ENCODE assay signal across 32 cellular contexts in the genomic region with DNA sequence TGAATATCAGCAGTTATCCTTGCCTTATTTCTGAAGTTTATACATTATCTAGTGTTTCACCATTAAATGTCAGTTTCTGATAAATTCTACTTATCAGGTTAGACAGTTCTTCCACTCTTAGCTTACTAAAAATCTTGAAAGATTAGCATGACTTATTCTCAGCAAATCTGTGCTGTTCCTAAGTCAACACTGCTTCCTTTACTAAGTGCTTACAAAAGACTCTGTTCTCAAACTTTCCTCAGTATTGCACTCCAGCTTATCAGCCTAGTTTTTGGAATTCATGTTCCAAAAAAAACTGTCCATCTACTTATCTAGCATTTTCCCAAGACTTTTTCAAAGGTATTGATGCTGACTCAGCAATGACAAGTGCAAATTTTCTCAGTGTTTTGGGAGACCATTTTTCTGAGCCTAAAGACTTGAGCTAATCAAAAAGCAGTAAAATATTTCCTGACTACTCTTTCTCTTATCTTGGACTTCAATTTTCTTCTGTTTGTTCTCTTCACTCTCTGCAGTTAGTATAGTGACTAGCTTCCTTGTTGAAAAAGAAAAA.
"Had no signal": no experiment of that assay in that cellular context is flagged by ENCODE, and none has a peak within 500 bp of the region (broad histone marks: within the 10 kb centered on the region; RNA-seq: fewer than 3 reads in every experiment).

No MANE protein-coding gene starts in this region.

- ATAC-seq: activated CD4-positive, alpha-beta T cell treated with anti-CD3 and anti-CD28 coated beads for 36 hours; activated CD8-positive, alpha-beta memory T cell treated with anti-CD3 and anti-CD28 coated beads, Interleukin-2, amount 10 ng/mL, durations not matched to agents 7 days and 5 days; activated CD8-positive, alpha-beta T cell treated with anti-CD3 and anti-CD28 coated beads, Interleukin-2, amount 10 ng/mL, durations not matched to agents 7 days and 5 days; activated naive CD8-positive, alpha-beta T cell treated with anti-CD3 and anti-CD28 coated beads, Interleukin-2, amount 50 U/mL, for 24 hours had no signal

- H3K4me3 ChIP-seq: adrenal gland, breast epithelium, cardiac muscle cell, colonic mucosa, esophagus squamous epithelium had no signal

- H3K4me1 ChIP-seq: adrenal gland, breast epithelium, colonic mucosa had no signal

- H3K27ac ChIP-seq: adrenal gland, breast epithelium, cardiac muscle cell, colonic mucosa, epithelial cell of prostate, esophagus squamous epithelium, WERI-Rb-1 had no signal

- DNase-seq: activated B cell treated with CpG ODN at 0.5 μM for 24 hours; activated CD4-positive, alpha-beta memory T cell treated with anti-CD3 and anti-CD28 coated beads for 36 hours; activated CD4-positive, alpha-beta T cell treated with anti-CD3 and anti-CD28 coated beads for 36 hours; activated CD4-positive, alpha-beta T cell treated with anti-CD3 and anti-CD28 coated beads, Interleukin-2, amount 10 ng/mL, durations not matched to agents 24 days and 14 days; activated CD4-positive, CD25-positive, alpha-beta regulatory T cell treated with anti-CD3 and anti-CD28 coated beads, Interleukin-2, amount 50 U/mL, for 72 hours; activated CD8-positive, alpha-beta memory T cell treated with anti-CD3 and anti-CD28 coated beads, Interleukin-2, amount 10 ng/mL, durations not matched to agents 7 days and 5 days; activated CD8-positive, alpha-beta memory T cell treated with anti-CD3 and anti-CD28 coated beads, Interleukin-2, amount 50 U/mL, for 4 hours; activated CD8-positive, alpha-beta T cell treated with anti-CD3 and anti-CD28 coated beads, Interleukin-2, amount 10 ng/mL, durations not matched to agents 7 days and 5 days; activated effector memory CD4-positive, alpha-beta T cell treated with anti-CD3 and anti-CD28 coated beads, Interleukin-2, amount 50 U/mL, for 16 hours; activated naive CD4-positive, alpha-beta T cell treated with anti-CD3 and anti-CD28 coated beads for 36 hours; activated naive CD8-positive, alpha-beta T cell treated with anti-CD3 and anti-CD28 coated beads for 36 hours; activated naive CD8-positive, alpha-beta T cell treated with anti-CD3 and anti-CD28 coated beads, Interleukin-2, amount 50 U/mL, for 24 hours; activated T-cell treated with anti-CD3 and anti-CD28 coated beads, Interleukin-2, amount 50 U/mL, for 1 hour; activated T-cell treated with anti-CD3 and anti-CD28 coated beads, Interleukin-2, amount 50 U/mL, for 48 hours; adrenal gland; amygdala; aorta; central memory CD4-positive, alpha-beta T cell; cerebellar nuclear complex; colonic mucosa; effector CD8-positive, alpha-beta T cell; esophagus squamous epithelium; foreskin fibroblast; head of caudate nucleus; T-helper 9 cell; WERI-Rb-1 had no signal

- H3K27me3 ChIP-seq: adrenal gland, breast epithelium, colonic mucosa had no signal

- H3K36me3 ChIP-seq: adrenal gland, breast epithelium, cardiac muscle cell, colonic mucosa, esophagus squamous epithelium, WERI-Rb-1 had no signal

- H3K9me3 ChIP-seq: adrenal gland, breast epithelium, colonic mucosa, esophagus squamous epithelium had no signal

- FAIRE-seq: endometrium, endothelial cell of umbilical vein, frontal cortex had no signal
